Comparison of ENCODE assay signal across 1 cellular context in the genomic region with DNA sequence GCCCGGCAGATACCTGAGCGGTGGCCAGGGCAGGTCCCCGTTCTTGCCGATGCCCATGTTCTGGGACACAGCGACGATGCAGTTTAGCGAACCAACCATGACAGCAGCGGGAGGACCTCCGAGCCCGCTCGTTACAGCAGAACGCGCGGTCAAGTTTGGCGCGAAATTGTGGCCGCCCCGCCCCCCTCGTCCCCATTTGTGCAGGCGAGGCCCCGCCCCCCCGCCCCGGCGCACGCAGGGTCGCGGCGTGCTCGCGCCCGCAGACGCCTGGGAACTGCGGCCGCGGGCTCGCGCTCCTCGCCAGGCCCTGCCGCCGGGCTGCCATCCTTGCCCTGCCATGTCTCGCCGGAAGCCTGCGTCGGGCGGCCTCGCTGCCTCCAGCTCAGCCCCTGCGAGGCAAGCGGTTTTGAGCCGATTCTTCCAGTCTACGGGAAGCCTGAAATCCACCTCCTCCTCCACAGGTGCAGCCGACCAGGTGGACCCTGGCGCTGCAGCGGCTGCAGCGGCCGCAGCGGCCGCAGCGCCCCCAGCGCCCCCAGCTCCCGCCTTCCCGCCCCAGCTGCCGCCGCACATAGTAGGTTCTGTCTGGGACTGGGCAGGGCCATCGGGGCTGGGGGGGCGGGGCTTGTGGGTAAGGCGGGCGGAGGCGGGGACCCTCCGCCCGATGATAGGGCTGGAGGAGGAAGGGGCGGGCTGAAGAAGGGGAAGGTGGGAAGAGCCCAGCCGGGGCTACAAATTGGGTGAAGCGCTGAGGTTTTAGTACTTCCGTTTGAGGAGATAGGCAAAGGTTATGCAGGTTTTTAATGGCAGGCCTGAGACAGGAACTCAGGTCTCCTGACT.
TF ChIP-seq lines count a peak whose summit lies in the region.

A gene (minus strand): TSS at position 593 of the 840 bp plus-strand sequence. CDS start 494 bp downstream, at position 99.
A gene (plus strand): TSS at position 262 of the 840 bp plus-strand sequence. CDS start 76 bp downstream, at position 338.

TF ChIP-seq in H1, 55 proteins besides CTCF, POLR2A, EP300 and RAD21:
- TF ChIP-seq CBX8 (IDR thresholded peaks at IDR 0.05; ENCODE audit: borderline replicate concordance, low read depth, low read length) (no peak), SIRT6 (IDR thresholded peaks at IDR 0.05; ENCODE audit: low read length) (no peak), SIN3A (conservative IDR thresholded peaks at IDR 0.05 in 1 of 2, IDR thresholded peaks at IDR 0.05 in 1 of 2; ENCODE audit: low read depth in 1 of 2, low read length in 2 of 2) (peak in 1 of 2 experiments; percentile 71; a peak in 2 of 4 replicates), SRF (IDR thresholded peaks at IDR 0.05; ENCODE audit: low read depth, low read length) (no peak), JUND (IDR thresholded peaks at IDR 0.05; ENCODE audit: low read length) (0 out of 2 replicates have a peak, but pooled peaks have one; percentile 14), RXRA (IDR thresholded peaks at IDR 0.05; ENCODE audit: insufficient read depth, low read depth, low read length) (no peak), JUN (IDR thresholded peaks at IDR 0.05; ENCODE audit: low read depth, low read length) (no peak), SUZ12 (IDR thresholded peaks at IDR 0.05; ENCODE audit: low read length) (no peak), TEAD4 (IDR thresholded peaks at IDR 0.05; ENCODE audit: low read depth, low read length) (no peak), RNF2 (IDR thresholded peaks at IDR 0.05; ENCODE audit: borderline replicate concordance, low read depth, low read length, missing control alignments, poor library complexity, severe bottlenecking) (no peak), EGR1 (IDR thresholded peaks at IDR 0.05; ENCODE audit: borderline replicate concordance, low read depth, low read length) (no peak), SP2 (IDR thresholded peaks at IDR 0.05; ENCODE audit: low read length) (no peak), SP4 (IDR thresholded peaks at IDR 0.05; ENCODE audit: low read length) (no peak), ASH2L (IDR thresholded peaks at IDR 0.05; ENCODE audit: low read length) (peak; percentile 92), SAP30 (IDR thresholded peaks at IDR 0.05; ENCODE audit: insufficient read depth, insufficient replicate concordance, low read length) (no peak), POU5F1 (IDR thresholded peaks at IDR 0.05; ENCODE audit: low read depth, low read length) (no peak), BCL11A (IDR thresholded peaks at IDR 0.05; ENCODE audit: low read depth in 2 of 2, low read length in 2 of 2) (no peak), HDAC6 (IDR thresholded peaks at IDR 0.05; ENCODE audit: low read depth, low read length) (no peak), CBX5 (IDR thresholded peaks at IDR 0.05; ENCODE audit: low read depth, low read length) (no peak), TBP (IDR thresholded peaks at IDR 0.05; ENCODE audit: low read depth, low read length) (peak; percentile 78), TAF7 (optimal IDR thresholded peaks at IDR 0.05; ENCODE audit: borderline replicate concordance, low read depth, low read length) (peak; percentile 68), CREB1 (IDR thresholded peaks at IDR 0.05) (no peak), CHD2 (IDR thresholded peaks at IDR 0.05; ENCODE audit: low read length) (peak; percentile 29; the same call in 1 of the 2 replicates), FOSL1 (IDR thresholded peaks at IDR 0.05; ENCODE audit: insufficient read depth, low read depth, low read length) (no peak), TAF1 (IDR thresholded peaks at IDR 0.05; ENCODE audit: low read depth, low read length) (peak; percentile 69), GABPA (IDR thresholded peaks at IDR 0.05; ENCODE audit: borderline replicate concordance, insufficient read depth, low read length) (no peak), CHD1 (IDR thresholded peaks at IDR 0.05; ENCODE audit: low read depth, low read length) (no peak), BRCA1 (IDR thresholded peaks at IDR 0.05; ENCODE audit: low read depth, low read length) (no peak), SP1 (IDR thresholded peaks at IDR 0.05; ENCODE audit: low read depth, low read length) (no peak), RFX5 (IDR thresholded peaks at IDR 0.05; ENCODE audit: borderline replicate concordance, low read depth, low read length) (no peak), MAFK (IDR thresholded peaks at IDR 0.05; ENCODE audit: low read depth, low read length) (no peak), CTBP2 (IDR thresholded peaks at IDR 0.05; ENCODE audit: borderline replicate concordance, insufficient read depth, insufficient read length, low read length) (no peak), HDAC2 (IDR thresholded peaks at IDR 0.05; ENCODE audit: borderline replicate concordance in 1 of 2, low read depth in 2 of 2, low read length in 2 of 2) (no peak), CEBPB (IDR thresholded peaks at IDR 0.05; ENCODE audit: low read depth, low read length) (no peak), GTF2F1 (IDR thresholded peaks at IDR 0.05; ENCODE audit: borderline replicate concordance, low read depth, low read length) (no peak), SIX5 (IDR thresholded peaks at IDR 0.05; ENCODE audit: low read depth, low read length) (no peak), YY1 (IDR thresholded peaks at IDR 0.05; ENCODE audit: low read depth, low read length) (no peak), BACH1 (IDR thresholded peaks at IDR 0.05; ENCODE audit: low read length) (no peak), POLR2AphosphoS5 (IDR thresholded peaks at IDR 0.05; ENCODE audit: low read depth, low read length) (peak; percentile 61; the same call in 1 of the 2 replicates), KDM5A (IDR thresholded peaks at IDR 0.05; ENCODE audit: low read length) (no peak), NANOG (IDR thresholded peaks at IDR 0.05; ENCODE audit: insufficient read depth, low read depth, low read length, poor library complexity, severe bottlenecking) (no peak), PHF8 (conservative IDR thresholded peaks at IDR 0.05; ENCODE audit: low read depth, low read length) (peak; percentile 100), RBBP5 (IDR thresholded peaks at IDR 0.05; ENCODE audit: borderline replicate concordance, low read depth, low read length) (peak; percentile 80; the same call in 1 of the 2 replicates), NRF1 (IDR thresholded peaks at IDR 0.05; ENCODE audit: low read depth, low read length) (no peak), EZH2 (IDR thresholded peaks at IDR 0.05; ENCODE audit: low read depth, low read length, severe bottlenecking) (no peak), ZNF274 (IDR thresholded peaks at IDR 0.05; ENCODE audit: borderline replicate concordance, extremely low read depth, low read length) (no peak), KDM1A (IDR thresholded peaks at IDR 0.05; ENCODE audit: borderline replicate concordance, low read length) (no peak), TCF12 (IDR thresholded peaks at IDR 0.05; ENCODE audit: low read depth, low read length) (no peak), KDM4A (IDR thresholded peaks at IDR 0.05; ENCODE audit: low read depth, low read length, severe bottlenecking) (no peak)
- TF ChIP-seq, protein P1, sequence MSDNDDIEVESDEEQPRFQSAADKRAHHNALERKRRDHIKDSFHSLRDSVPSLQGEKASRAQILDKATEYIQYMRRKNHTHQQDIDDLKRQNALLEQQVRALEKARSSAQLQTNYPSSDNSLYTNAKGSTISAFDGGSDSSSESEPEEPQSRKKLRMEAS (IDR thresholded peaks at IDR 0.05), result peak; percentile 55; the same call in 1 of the 2 replicates
- TF ChIP-seq, protein P2, sequence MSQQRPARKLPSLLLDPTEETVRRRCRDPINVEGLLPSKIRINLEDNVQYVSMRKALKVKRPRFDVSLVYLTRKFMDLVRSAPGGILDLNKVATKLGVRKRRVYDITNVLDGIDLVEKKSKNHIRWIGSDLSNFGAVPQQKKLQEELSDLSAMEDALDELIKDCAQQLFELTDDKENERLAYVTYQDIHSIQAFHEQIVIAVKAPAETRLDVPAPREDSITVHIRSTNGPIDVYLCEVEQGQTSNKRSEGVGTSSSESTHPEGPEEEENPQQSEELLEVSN (IDR thresholded peaks at IDR 0.05), result peak; percentile 34; the same call in 1 of the 2 replicates
- TF ChIP-seq, protein P3, sequence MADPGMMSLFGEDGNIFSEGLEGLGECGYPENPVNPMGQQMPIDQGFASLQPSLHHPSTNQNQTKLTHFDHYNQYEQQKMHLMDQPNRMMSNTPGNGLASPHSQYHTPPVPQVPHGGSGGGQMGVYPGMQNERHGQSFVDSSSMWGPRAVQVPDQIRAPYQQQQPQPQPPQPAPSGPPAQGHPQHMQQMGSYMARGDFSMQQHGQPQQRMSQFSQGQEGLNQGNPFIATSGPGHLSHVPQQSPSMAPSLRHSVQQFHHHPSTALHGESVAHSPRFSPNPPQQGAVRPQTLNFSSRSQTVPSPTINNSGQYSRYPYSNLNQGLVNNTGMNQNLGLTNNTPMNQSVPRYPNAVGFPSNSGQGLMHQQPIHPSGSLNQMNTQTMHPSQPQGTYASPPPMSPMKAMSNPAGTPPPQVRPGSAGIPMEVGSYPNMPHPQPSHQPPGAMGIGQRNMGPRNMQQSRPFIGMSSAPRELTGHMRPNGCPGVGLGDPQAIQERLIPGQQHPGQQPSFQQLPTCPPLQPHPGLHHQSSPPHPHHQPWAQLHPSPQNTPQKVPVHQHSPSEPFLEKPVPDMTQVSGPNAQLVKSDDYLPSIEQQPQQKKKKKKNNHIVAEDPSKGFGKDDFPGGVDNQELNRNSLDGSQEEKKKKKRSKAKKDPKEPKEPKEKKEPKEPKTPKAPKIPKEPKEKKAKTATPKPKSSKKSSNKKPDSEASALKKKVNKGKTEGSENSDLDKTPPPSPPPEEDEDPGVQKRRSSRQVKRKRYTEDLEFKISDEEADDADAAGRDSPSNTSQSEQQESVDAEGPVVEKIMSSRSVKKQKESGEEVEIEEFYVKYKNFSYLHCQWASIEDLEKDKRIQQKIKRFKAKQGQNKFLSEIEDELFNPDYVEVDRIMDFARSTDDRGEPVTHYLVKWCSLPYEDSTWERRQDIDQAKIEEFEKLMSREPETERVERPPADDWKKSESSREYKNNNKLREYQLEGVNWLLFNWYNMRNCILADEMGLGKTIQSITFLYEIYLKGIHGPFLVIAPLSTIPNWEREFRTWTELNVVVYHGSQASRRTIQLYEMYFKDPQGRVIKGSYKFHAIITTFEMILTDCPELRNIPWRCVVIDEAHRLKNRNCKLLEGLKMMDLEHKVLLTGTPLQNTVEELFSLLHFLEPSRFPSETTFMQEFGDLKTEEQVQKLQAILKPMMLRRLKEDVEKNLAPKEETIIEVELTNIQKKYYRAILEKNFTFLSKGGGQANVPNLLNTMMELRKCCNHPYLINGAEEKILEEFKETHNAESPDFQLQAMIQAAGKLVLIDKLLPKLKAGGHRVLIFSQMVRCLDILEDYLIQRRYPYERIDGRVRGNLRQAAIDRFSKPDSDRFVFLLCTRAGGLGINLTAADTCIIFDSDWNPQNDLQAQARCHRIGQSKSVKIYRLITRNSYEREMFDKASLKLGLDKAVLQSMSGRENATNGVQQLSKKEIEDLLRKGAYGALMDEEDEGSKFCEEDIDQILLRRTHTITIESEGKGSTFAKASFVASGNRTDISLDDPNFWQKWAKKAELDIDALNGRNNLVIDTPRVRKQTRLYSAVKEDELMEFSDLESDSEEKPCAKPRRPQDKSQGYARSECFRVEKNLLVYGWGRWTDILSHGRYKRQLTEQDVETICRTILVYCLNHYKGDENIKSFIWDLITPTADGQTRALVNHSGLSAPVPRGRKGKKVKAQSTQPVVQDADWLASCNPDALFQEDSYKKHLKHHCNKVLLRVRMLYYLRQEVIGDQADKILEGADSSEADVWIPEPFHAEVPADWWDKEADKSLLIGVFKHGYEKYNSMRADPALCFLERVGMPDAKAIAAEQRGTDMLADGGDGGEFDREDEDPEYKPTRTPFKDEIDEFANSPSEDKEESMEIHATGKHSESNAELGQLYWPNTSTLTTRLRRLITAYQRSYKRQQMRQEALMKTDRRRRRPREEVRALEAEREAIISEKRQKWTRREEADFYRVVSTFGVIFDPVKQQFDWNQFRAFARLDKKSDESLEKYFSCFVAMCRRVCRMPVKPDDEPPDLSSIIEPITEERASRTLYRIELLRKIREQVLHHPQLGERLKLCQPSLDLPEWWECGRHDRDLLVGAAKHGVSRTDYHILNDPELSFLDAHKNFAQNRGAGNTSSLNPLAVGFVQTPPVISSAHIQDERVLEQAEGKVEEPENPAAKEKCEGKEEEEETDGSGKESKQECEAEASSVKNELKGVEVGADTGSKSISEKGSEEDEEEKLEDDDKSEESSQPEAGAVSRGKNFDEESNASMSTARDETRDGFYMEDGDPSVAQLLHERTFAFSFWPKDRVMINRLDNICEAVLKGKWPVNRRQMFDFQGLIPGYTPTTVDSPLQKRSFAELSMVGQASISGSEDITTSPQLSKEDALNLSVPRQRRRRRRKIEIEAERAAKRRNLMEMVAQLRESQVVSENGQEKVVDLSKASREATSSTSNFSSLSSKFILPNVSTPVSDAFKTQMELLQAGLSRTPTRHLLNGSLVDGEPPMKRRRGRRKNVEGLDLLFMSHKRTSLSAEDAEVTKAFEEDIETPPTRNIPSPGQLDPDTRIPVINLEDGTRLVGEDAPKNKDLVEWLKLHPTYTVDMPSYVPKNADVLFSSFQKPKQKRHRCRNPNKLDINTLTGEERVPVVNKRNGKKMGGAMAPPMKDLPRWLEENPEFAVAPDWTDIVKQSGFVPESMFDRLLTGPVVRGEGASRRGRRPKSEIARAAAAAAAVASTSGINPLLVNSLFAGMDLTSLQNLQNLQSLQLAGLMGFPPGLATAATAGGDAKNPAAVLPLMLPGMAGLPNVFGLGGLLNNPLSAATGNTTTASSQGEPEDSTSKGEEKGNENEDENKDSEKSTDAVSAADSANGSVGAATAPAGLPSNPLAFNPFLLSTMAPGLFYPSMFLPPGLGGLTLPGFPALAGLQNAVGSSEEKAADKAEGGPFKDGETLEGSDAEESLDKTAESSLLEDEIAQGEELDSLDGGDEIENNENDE (IDR thresholded peaks at IDR 0.05; ENCODE audit: insufficient replicate concordance, low read length), result no peak
- TF ChIP-seq, protein P4, sequence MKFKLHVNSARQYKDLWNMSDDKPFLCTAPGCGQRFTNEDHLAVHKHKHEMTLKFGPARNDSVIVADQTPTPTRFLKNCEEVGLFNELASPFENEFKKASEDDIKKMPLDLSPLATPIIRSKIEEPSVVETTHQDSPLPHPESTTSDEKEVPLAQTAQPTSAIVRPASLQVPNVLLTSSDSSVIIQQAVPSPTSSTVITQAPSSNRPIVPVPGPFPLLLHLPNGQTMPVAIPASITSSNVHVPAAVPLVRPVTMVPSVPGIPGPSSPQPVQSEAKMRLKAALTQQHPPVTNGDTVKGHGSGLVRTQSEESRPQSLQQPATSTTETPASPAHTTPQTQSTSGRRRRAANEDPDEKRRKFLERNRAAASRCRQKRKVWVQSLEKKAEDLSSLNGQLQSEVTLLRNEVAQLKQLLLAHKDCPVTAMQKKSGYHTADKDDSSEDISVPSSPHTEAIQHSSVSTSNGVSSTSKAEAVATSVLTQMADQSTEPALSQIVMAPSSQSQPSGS (IDR thresholded peaks at IDR 0.05; ENCODE audit: low read length), result no peak
- TF ChIP-seq, protein P5, sequence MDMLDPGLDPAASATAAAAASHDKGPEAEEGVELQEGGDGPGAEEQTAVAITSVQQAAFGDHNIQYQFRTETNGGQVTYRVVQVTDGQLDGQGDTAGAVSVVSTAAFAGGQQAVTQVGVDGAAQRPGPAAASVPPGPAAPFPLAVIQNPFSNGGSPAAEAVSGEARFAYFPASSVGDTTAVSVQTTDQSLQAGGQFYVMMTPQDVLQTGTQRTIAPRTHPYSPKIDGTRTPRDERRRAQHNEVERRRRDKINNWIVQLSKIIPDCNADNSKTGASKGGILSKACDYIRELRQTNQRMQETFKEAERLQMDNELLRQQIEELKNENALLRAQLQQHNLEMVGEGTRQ (IDR thresholded peaks at IDR 0.05; ENCODE audit: low read length), result no peak
- TF ChIP-seq, protein P6, sequence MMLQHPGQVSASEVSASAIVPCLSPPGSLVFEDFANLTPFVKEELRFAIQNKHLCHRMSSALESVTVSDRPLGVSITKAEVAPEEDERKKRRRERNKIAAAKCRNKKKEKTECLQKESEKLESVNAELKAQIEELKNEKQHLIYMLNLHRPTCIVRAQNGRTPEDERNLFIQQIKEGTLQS (IDR thresholded peaks at IDR 0.05; ENCODE audit: insufficient read depth, low read depth, low read length), result no peak
